ENCODE assay signal across 1 cellular context in the genomic region with DNA sequence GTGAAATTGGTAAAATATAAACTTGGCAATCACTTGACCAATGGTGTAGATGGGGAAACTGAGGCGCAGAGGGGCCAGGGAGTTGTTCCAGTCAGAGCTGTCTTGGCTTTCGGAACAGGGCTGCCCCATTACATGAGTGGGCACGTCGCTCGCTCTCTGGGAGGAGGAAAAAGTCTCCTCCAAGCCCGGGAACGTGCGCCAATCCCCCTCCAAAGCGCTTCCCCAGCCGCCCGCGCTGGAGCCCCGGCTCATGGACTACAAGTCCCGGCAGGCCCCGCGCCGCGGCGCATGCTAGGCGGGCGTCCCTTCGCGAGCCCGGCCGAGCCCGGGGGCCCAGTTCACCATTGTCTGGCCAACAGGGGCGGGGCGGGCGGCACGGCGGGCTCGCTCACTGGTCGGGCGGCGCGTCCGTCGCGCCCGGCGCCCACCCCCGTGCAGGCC.
A peak's percentile ranks its signal among the peaks of the same experiment; 100 is the strongest.
TF ChIP-seq lines count a peak whose summit lies in the region.

No MANE protein-coding gene starts in this region.

TF ChIP-seq in SK-N-SH, 30 proteins besides CTCF, POLR2A, EP300 and RAD21 (continued from another document):
- TF ChIP-seq, protein P1, sequence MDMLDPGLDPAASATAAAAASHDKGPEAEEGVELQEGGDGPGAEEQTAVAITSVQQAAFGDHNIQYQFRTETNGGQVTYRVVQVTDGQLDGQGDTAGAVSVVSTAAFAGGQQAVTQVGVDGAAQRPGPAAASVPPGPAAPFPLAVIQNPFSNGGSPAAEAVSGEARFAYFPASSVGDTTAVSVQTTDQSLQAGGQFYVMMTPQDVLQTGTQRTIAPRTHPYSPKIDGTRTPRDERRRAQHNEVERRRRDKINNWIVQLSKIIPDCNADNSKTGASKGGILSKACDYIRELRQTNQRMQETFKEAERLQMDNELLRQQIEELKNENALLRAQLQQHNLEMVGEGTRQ (IDR thresholded peaks at IDR 0.05; ENCODE audit: borderline replicate concordance, low read depth, low read length) = no peak
- TF ChIP-seq RFX5 (IDR thresholded peaks at IDR 0.05; ENCODE audit: low read length) = no peak
- TF ChIP-seq, protein P2, sequence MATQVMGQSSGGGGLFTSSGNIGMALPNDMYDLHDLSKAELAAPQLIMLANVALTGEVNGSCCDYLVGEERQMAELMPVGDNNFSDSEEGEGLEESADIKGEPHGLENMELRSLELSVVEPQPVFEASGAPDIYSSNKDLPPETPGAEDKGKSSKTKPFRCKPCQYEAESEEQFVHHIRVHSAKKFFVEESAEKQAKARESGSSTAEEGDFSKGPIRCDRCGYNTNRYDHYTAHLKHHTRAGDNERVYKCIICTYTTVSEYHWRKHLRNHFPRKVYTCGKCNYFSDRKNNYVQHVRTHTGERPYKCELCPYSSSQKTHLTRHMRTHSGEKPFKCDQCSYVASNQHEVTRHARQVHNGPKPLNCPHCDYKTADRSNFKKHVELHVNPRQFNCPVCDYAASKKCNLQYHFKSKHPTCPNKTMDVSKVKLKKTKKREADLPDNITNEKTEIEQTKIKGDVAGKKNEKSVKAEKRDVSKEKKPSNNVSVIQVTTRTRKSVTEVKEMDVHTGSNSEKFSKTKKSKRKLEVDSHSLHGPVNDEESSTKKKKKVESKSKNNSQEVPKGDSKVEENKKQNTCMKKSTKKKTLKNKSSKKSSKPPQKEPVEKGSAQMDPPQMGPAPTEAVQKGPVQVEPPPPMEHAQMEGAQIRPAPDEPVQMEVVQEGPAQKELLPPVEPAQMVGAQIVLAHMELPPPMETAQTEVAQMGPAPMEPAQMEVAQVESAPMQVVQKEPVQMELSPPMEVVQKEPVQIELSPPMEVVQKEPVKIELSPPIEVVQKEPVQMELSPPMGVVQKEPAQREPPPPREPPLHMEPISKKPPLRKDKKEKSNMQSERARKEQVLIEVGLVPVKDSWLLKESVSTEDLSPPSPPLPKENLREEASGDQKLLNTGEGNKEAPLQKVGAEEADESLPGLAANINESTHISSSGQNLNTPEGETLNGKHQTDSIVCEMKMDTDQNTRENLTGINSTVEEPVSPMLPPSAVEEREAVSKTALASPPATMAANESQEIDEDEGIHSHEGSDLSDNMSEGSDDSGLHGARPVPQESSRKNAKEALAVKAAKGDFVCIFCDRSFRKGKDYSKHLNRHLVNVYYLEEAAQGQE (IDR thresholded peaks at IDR 0.05; ENCODE audit: low read depth, low read length) = no peak
- no peak for TF ChIP-seq FOSL2 (IDR thresholded peaks at IDR 0.05; ENCODE audit: borderline replicate concordance, low read depth)
- TF ChIP-seq RXRA (IDR thresholded peaks at IDR 0.05; ENCODE audit: borderline replicate concordance, low read depth) = no peak
- TF ChIP-seq GABPA (IDR thresholded peaks at IDR 0.05; ENCODE audit: low read depth) = no peak
- no peak for TF ChIP-seq JUND (IDR thresholded peaks at IDR 0.05)
- TF ChIP-seq TCF12 (IDR thresholded peaks at IDR 0.05) = no peak
- no peak for TF ChIP-seq POLR2AphosphoS5 (IDR thresholded peaks at IDR 0.05; ENCODE audit: low read depth, low read length)
- no peak for TF ChIP-seq NFIC (IDR thresholded peaks at IDR 0.05; ENCODE audit: borderline replicate concordance)
- no peak for TF ChIP-seq EZH2phosphoT487 (IDR thresholded peaks at IDR 0.05; ENCODE audit: borderline replicate concordance, low read depth)
- TF ChIP-seq TEAD4 (IDR thresholded peaks at IDR 0.05; ENCODE audit: borderline replicate concordance, insufficient read depth) = no peak
- TF ChIP-seq MXI1 (IDR thresholded peaks at IDR 0.05; ENCODE audit: low read depth, low read length) = peak; percentile 43
- no peak for TF ChIP-seq RCOR1 (IDR thresholded peaks at IDR 0.05; ENCODE audit: low read length)
- peak; percentile 66 for TF ChIP-seq NRF1 (IDR thresholded peaks at IDR 0.05; ENCODE audit: low read depth, low read length)
- no peak for TF ChIP-seq SMC3 (IDR thresholded peaks at IDR 0.05; ENCODE audit: low read depth, low read length)
- TF ChIP-seq, protein P3, sequence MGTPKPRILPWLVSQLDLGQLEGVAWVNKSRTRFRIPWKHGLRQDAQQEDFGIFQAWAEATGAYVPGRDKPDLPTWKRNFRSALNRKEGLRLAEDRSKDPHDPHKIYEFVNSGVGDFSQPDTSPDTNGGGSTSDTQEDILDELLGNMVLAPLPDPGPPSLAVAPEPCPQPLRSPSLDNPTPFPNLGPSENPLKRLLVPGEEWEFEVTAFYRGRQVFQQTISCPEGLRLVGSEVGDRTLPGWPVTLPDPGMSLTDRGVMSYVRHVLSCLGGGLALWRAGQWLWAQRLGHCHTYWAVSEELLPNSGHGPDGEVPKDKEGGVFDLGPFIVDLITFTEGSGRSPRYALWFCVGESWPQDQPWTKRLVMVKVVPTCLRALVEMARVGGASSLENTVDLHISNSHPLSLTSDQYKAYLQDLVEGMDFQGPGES (IDR thresholded peaks at IDR 0.05; ENCODE audit: low read depth, low read length) = no peak
- no peak for TF ChIP-seq MEF2A (IDR thresholded peaks at IDR 0.05; ENCODE audit: borderline replicate concordance, low read depth)
- TF ChIP-seq CHD2 (IDR thresholded peaks at IDR 0.05; ENCODE audit: low read length, partially characterized antibody) = peak; percentile 20
